In the genomic region with DNA sequence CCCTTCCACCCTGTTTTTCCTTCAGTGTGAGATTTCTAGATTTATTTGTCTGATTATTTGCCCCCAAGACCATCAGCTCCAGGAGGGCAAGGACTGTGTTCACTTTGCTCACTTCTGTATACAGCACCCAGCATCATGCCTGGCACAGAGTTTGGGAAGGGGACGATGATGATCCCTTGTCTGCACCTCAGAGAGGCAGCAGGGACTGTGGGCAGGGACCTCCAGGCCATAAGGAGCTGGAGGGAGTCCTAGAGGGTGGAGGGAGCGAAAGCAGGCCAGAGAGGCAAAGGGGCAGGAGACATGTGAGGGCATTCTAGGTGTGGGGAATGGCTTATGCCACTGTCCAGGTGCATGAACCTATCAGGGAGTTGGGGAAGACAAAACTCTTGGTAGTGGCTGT, we compare ENCODE assay signal across 16 cellular contexts. TPM values are rescaled to one million over a fixed set of nuclear protein-coding genes. Genes with fewer than 3 reads are reported as not detected.
DNase-seq lines count a peak whose midpoint lies in the region; ATAC-seq, FAIRE-seq and TF ChIP-seq lines count a peak whose summit lies in the region.
"Had no signal": no experiment of that assay in that cellular context is flagged by ENCODE, and none has a peak within 500 bp of the region (broad histone marks: within the 10 kb centered on the region; RNA-seq: fewer than 3 reads in every experiment).

No MANE protein-coding gene starts in this region.

- WGBS in heart left ventricle, 4 donors, result 88 to 97% (median 93%) methylated on average over 2 of the region's 2 CpGs

- no peak for TF ChIP-seq POLR2A in heart left ventricle (IDR thresholded peaks at IDR 0.05)

- intact Hi-C loops in cardiac septum (cut with DNase I) (no loop called here), heart left ventricle (cut with DNase I) (no loop called here), sciatic nerve (cut with DNase I) (no loop called here), CD14-positive monocyte (cut with micrococcal nuclease) (no loop called here)

- TF ChIP-seq CTCF in heart left ventricle (IDR thresholded peaks at IDR 0.05) (no peak), chondrocyte (IDR thresholded peaks at IDR 0.05) (no peak), CD14-positive monocyte (IDR thresholded peaks at IDR 0.05) (no peak)

- FAIRE-seq in GM19239 (lab: Jason Lieb, UNC), result no peak
- FAIRE-seq: GM18507 had no signal

- no peak overlapping the region for H3K27ac ChIP-seq in heart left ventricle
- H3K27ac ChIP-seq: BLaER1 treated with 17β-estradiol and CSF1 and Interleukin-3, amounts not matched to agents 10 nM and 100 nM had no signal

- no peaks in the 10 kb centered on the region for H3K9me3 Mint-ChIP-seq in chondrocyte (ENCODE audit: low read depth)
- H3K9me3 Mint-ChIP-seq in CD14-positive monocyte, result peaks cover 0 to 1% (median 0%) of the 10 kb centered on the region in 7 donors
- H3K9me3 Mint-ChIP-seq: CD4-positive, alpha-beta T cell; GM23338 had no signal

- peaks cover 5% of the 10 kb centered on the region for H3K4me1 Mint-ChIP-seq in chondrocyte (ENCODE audit: low read depth)
- peaks cover 10% of the 10 kb centered on the region for H3K4me1 Mint-ChIP-seq in CD14-positive monocyte

- no peaks in the 10 kb centered on the region for H3K27me3 ChIP-seq in heart left ventricle

- peak; percentile 53 for DNase-seq in cardiac septum (ENCODE audit: low spot score)
- no peak for DNase-seq in heart left ventricle
- DNase-seq in chondrocyte (ENCODE audit: low spot score), result peak; percentile 54
- DNase-seq in sciatic nerve (ENCODE audit: low spot score), result peak; percentile 36
- no peak for DNase-seq in NCI-H187 (lab: John Stamatoyannopoulos, UW)
- no peak for DNase-seq in CD14-positive monocyte (ENCODE audit: low spot score)
- DNase-seq in GM19239 (ENCODE audit: insufficient read length, low spot score), result no peak
- DNase-seq: ACHN; Calu3; CD4-positive, alpha-beta T cell; DMS 273 treated with DMSO at 0.1 percent for 48 hours; H7; IMR-90 had no signal

- no peak overlapping the region for H3K4me3 ChIP-seq in heart left ventricle
- H3K4me3 ChIP-seq: BLaER1 treated with 17β-estradiol and CSF1 and Interleukin-3, amounts not matched to agents 10 nM and 100 nM; GM23338 had no signal

- no peaks in the 10 kb centered on the region for H3K36me3 Mint-ChIP-seq in chondrocyte (ENCODE audit: low read depth)
- peaks cover 0 to 1% of the 10 kb centered on the region in 2 donors for H3K36me3 Mint-ChIP-seq in CD14-positive monocyte

- H3K4me1 ChIP-seq in heart left ventricle, result peaks cover 0 to 6% (median 0%) of the 10 kb centered on the region in 12 donors

- peaks cover 2% of the 10 kb centered on the region for H3K27me3 Mint-ChIP-seq in chondrocyte (ENCODE audit: low read depth)
- peaks cover 3 to 11% (median 8%) of the 10 kb centered on the region in 3 donors for H3K27me3 Mint-ChIP-seq in CD14-positive monocyte (ENCODE audit: low read depth in 3 of 3)

- no peak overlapping the region for H3K4me3 Mint-ChIP-seq in chondrocyte (ENCODE audit: unreplicated experiment)
- H3K4me3 Mint-ChIP-seq in CD14-positive monocyte, result peak overlapping the region in 1 of 2 donors; percentile 28
- H3K4me3 Mint-ChIP-seq: CD4-positive, alpha-beta T cell; GM23338 had no signal

- no peaks in the 10 kb centered on the region for H3K36me3 ChIP-seq in heart left ventricle
- H3K36me3 ChIP-seq: BLaER1 treated with 17β-estradiol and CSF1 and Interleukin-3, amounts not matched to agents 10 nM and 100 nM had no signal

- H3K27ac Mint-ChIP-seq in chondrocyte (ENCODE audit: unreplicated experiment) (no peak overlapping the region), CD14-positive monocyte (no peak overlapping the region)
- H3K27ac Mint-ChIP-seq: CD4-positive, alpha-beta T cell; GM23338 had no signal

- H3K9me3 ChIP-seq in heart left ventricle, result no peaks in the 10 kb centered on the region

- ATAC-seq in heart left ventricle (no peak), sciatic nerve (no peak)
- ATAC-seq: GM23338 had no signal

RNA-seq across cellular contexts. Expression of a gene that starts 32.8 kb away (rescaled TPM):
- total RNA-seq in cardiac septum (311 TPM), heart left ventricle (100 to 1,000 TPM; 241 to 386 (median 298) TPM), chondrocyte (307 to 328 TPM (median 315 TPM) in 3 replicates), sciatic nerve (314 TPM)
- polyA plus RNA-seq in heart left ventricle (100 to 1,000 TPM; 412 to 471 TPM), CD14-positive monocyte (1,000 to 10,000 TPM; 1,812 to 1,826 TPM)

Comparison
In these comparisons a context has a peak if more than half of its experiments do, and no peak if none do; other contexts are left out.
1. DNase-seq: peak in cardiac septum (single experiment), chondrocyte (single experiment) and sciatic nerve (single experiment); none in heart left ventricle (0 of 5), NCI-H187 (0 of 2), CD14-positive monocyte (single experiment) and GM19239 (single experiment).